In the genomic region with DNA sequence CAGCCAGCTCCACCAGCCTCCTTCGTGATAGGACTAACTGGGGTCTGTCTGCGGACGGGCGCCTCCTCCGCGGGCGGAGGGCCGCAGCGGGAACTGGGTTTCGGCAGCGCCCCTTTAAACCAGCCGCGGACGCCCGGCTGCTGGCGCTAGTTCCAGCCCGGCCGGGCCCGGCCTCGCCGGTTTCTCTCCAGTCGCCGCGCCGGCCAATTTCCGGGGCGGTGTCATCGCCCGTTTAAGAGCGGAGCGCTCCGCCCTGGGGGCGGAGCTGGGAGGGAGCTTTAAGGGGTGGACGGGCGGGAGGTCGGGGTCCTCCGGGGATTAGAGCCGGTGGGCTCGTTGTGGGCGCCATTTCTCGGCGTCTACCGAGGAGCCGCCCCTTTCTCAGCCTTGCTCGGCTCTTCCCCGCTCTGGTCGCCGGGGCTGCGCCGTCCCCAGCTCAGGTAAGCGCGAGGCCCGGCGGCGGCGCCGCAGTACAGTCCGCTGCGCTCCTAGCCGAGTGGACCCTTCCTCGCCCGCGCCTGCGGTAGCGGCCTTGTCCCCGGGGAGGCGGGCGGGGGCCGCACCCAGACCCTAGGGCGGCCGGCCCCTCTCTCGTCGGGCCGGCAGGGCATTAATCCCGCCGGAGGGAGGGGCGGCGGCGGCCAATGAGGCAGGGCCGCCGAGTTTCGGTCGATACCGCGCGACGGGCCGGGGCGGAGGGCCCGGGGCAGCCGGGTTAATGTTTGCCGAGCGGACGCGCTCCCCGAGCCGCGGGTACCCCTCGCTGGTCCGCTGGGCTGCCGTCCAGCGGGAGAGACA, we compare ENCODE assay signal across 8 cellular contexts. TPM values are rescaled to one million over a fixed set of nuclear protein-coding genes. Genes with fewer than 3 reads are reported as not detected.
A peak's percentile ranks its signal among the peaks of the same experiment; 100 is the strongest.
DNase-seq lines count a peak whose midpoint lies in the region; ATAC-seq and TF ChIP-seq lines count a peak whose summit lies in the region.

A gene (plus strand): TSS at position 307 of the 798 bp plus-strand sequence. CDS start 6,008 bp downstream, outside the sequence.

- H3K36me3 Mint-ChIP-seq in activated CD4-positive, alpha-beta memory T cell treated with anti-CD3 and anti-CD28 coated beads, Interleukin-2, amount 10 ng/mL, durations not matched to agents 7 days and 5 days (ENCODE audit: low read depth) = no peaks in the 10 kb centered on the region

- H3K9me3 ChIP-seq in ectodermal cell (ENCODE audit: control insufficient read depth, low read length) = no peaks in the 10 kb centered on the region

- POLR2A ChIA-PET in activated CD4-positive, alpha-beta memory T cell treated with anti-CD3 and anti-CD28 coated beads, Interleukin-2, amount 10 ng/mL, durations not matched to agents 7 days and 5 days (lab: Charles Lee) = interaction anchor here (0.7 to 2.1 kb wide), 6 partner anchors 26 to 252 kb away, joined by 3 to 6 read pairs (median 4); no protein-coding TSS in a partner anchor

- DNase-seq in NCI-H748 (lab: John Stamatoyannopoulos, UW; ENCODE audit: unreplicated experiment) (peak; percentile 92), lung microvascular endothelial cell (ENCODE audit: low read depth in 2 of 2) (peak; percentile 90)
- peak; percentile 86 for DNase-seq in activated CD4-positive, alpha-beta memory T cell treated with anti-CD3 and anti-CD28 coated beads, Interleukin-2, amount 10 ng/mL, durations not matched to agents 7 days and 5 days
- DNase-seq in stimulated activated CD4-positive, alpha-beta T cell treated with anti-CD3 and anti-CD28 coated beads, TNF-alpha, amount 100 ng/mL, for 4 hours (ENCODE audit: low read depth in 3 of 3) = peak; percentile 54 to 58 (median 56)

- no peaks in the 10 kb centered on the region for H3K36me3 ChIP-seq in ectodermal cell (ENCODE audit: control insufficient read depth, insufficient read depth, low read length)

- ATAC-seq in GM19372 (IDR thresholded peaks at IDR 0.05; ENCODE audit: low read depth, unreplicated experiment) (peak; percentile 96), HG03521 (IDR thresholded peaks at IDR 0.05; ENCODE audit: unreplicated experiment) (peak; percentile 98)

- H3K27me3 ChIP-seq in ectodermal cell (ENCODE audit: control insufficient read depth, insufficient read depth, low read length, poor library complexity, severe bottlenecking) = no peaks in the 10 kb centered on the region

- peaks cover 15% of the 10 kb centered on the region for H3K4me1 Mint-ChIP-seq in activated CD4-positive, alpha-beta memory T cell treated with anti-CD3 and anti-CD28 coated beads, Interleukin-2, amount 10 ng/mL, durations not matched to agents 7 days and 5 days

- no peaks in the 10 kb centered on the region for H3K4me1 ChIP-seq in ectodermal cell (ENCODE audit: control insufficient read depth, insufficient read depth, low read length)

- H3K4me3 Mint-ChIP-seq in activated CD4-positive, alpha-beta memory T cell treated with anti-CD3 and anti-CD28 coated beads, Interleukin-2, amount 10 ng/mL, durations not matched to agents 7 days and 5 days = peak within 1 kb of the TSS; percentile 67

- H3K27me3 Mint-ChIP-seq in activated CD4-positive, alpha-beta memory T cell treated with anti-CD3 and anti-CD28 coated beads, Interleukin-2, amount 10 ng/mL, durations not matched to agents 7 days and 5 days = peaks cover 13% of the 10 kb centered on the region

- no peak within 1 kb of the TSS for H3K27ac Mint-ChIP-seq in activated CD4-positive, alpha-beta memory T cell treated with anti-CD3 and anti-CD28 coated beads, Interleukin-2, amount 10 ng/mL, durations not matched to agents 7 days and 5 days

- H3K27ac ChIP-seq in C4-2B (peak within 1 kb of the TSS; percentile 94), ectodermal cell (ENCODE audit: insufficient read depth, low read depth, low read length, poor library complexity, severe bottlenecking) (peak within 1 kb of the TSS; percentile 91)

- no peaks in the 10 kb centered on the region for H3K9me3 Mint-ChIP-seq in activated CD4-positive, alpha-beta memory T cell treated with anti-CD3 and anti-CD28 coated beads, Interleukin-2, amount 10 ng/mL, durations not matched to agents 7 days and 5 days

- 0% methylated on average over 102 of the region's 102 CpGs for WGBS in ectodermal cell, 2 experiments

- H3K4me3 ChIP-seq in ectodermal cell (ENCODE audit: insufficient read depth, low read depth, low read length) = peak within 1 kb of the TSS; percentile 65

- no peak; the same call in 1 of the 2 replicates for TF ChIP-seq CTCF in C4-2B (conservative IDR thresholded peaks at IDR 0.05)

- CTCF ChIA-PET in activated CD4-positive, alpha-beta memory T cell treated with anti-CD3 and anti-CD28 coated beads, Interleukin-2, amount 10 ng/mL, durations not matched to agents 7 days and 5 days (lab: Charles Lee) = interaction anchor here (0.8 to 1.2 kb wide), 4 partner anchors 9 to 300 kb away, joined by 3 read pairs; a partner anchor contains a TSS

RNA-seq across cellular contexts. Expression of the gene that starts here (rescaled TPM):
- total RNA-seq in activated CD4-positive, alpha-beta memory T cell treated with anti-CD3 and anti-CD28 coated beads, Interleukin-2, amount 10 ng/mL, durations not matched to agents 7 days and 5 days = 1 to 10 TPM; 2.1 to 2.8 TPM
- 64.3 TPM for polyA plus RNA-seq in ectodermal cell (2013, experiment 1 of 4)
- polyA plus RNA-seq in ectodermal cell (2013, experiment 2 of 4) = 82.6 TPM
- 50.8 TPM for polyA plus RNA-seq in ectodermal cell (2013, experiment 3 of 4)
- polyA plus RNA-seq in ectodermal cell (2013, experiment 4 of 4) = 58.2 TPM
- total RNA-seq in lung microvascular endothelial cell = 15.7 and 23.2 TPM in 2 replicates

Comparison
In these comparisons a context has a peak if more than half of its experiments do, and no peak if none do; other contexts are left out.
1. Peak in every context shown above with its lines: DNase-seq, ATAC-seq, H3K4me3 ChIP-seq and H3K27ac ChIP-seq.